Comparison of ENCODE assay signal across 1 cellular context in the genomic region with DNA sequence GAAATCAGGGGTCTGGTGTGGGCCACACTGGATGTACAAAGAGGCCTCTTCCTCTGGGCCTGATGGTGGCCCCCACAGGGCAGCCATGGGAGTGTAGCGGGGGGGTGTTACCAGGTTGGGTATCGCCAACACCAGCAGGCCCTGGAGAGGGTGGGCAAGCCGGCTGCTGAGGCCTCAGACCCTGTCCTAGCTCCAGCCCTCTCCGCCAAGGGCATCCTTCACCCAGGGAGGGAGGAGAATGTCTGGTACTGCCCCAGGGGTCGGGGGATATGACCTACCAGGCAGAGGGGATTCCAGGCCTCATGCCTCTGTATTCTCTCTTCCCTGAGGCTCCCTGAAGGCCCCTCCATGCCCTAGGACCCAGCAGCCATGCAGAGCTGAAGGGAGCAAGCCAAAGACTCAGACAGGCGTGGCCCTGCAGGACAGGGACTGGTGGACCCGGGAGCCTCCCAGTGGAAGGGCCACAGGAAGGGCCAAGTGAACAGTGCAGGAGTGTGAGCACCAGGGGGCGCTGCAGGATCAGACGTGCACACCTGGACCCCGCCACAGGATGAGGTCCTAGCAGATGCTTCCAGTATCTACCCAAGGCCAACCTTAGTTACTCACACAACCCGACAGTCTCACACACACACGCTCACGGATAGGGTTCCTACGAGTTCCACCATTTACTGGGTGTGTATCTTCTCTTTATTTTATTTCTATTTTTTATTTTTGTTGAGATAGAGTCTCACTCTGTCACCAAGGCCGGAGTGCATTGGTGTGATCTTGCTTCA.
TF ChIP-seq lines count a peak whose summit lies in the region.

No MANE protein-coding gene starts in this region.

TF ChIP-seq in IMR-90, 13 proteins besides CTCF, POLR2A, EP300 and RAD21:
- no peak for TF ChIP-seq NFE2L2 (IDR thresholded peaks at IDR 0.05; ENCODE audit: low read depth, low read length)
- TF ChIP-seq FOS (IDR thresholded peaks at IDR 0.05; ENCODE audit: low read depth, low read length) = no peak
- TF ChIP-seq SMC3 (IDR thresholded peaks at IDR 0.05; ENCODE audit: low read depth, low read length) = peak; percentile 97
- TF ChIP-seq BHLHE40 (IDR thresholded peaks at IDR 0.05; ENCODE audit: low read depth, low read length) = no peak
- no peak for TF ChIP-seq RCOR1 (IDR thresholded peaks at IDR 0.05; ENCODE audit: insufficient replicate concordance, low read length)
- TF ChIP-seq MAFK (IDR thresholded peaks at IDR 0.05; ENCODE audit: low read depth, low read length) = no peak
- no peak for TF ChIP-seq CHD1 (IDR thresholded peaks at IDR 0.05; ENCODE audit: low read depth, low read length)
